8 cellular contexts compared by ENCODE assay signal in the genomic region with DNA sequence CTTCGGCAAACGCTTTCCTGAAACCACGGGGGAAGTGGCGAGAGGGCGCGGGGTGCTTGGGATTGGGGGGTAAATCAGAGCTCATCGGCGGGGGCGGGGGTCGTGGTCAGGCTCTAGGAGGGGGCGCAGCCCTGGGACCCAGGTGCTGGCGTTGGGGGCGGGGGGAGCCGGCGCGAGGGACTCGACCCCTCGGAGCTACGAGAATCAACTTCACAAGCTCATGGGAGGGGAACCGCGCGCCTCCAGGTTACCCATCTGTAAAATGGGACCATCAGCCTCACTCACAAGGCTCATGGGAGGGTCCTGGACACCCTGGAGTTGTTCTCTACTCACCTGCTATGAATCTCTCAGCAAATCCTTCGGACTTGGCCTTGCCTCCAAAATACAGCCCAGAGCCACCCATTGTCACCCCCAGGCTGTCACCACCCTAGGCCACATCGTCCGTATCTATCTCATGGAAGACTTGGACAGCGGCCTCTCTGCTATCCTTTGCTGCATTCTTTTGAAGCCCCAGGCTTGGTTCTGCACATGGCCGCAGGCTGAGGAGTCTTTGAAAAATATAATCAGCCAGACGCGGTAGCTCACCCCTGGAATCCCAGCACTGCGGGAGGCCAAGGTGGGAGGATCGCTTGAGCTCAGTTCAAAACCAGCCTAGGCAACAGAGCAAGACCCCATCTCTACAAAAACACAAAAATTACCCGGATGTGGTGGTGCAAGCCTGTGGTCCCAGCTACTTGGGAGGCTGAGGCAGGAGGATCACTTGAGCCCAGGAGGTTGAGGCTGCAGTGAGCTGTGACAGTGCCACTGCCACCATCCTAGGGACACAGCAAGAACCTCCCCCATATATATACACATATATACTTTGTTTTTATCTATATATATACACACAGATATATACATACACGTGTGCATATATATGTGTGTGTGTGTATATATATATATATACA. TPM values are rescaled to one million over a fixed set of nuclear protein-coding genes. Genes with fewer than 3 reads are reported as not detected.
DNase-seq lines count a peak whose midpoint lies in the region; ATAC-seq and TF ChIP-seq lines count a peak whose summit lies in the region.

No MANE protein-coding gene starts in this region.

- H3K27me3 ChIP-seq in Loucy (ENCODE audit: insufficient read depth, low read length, poor library complexity, severe bottlenecking): no peaks in the 10 kb centered on the region
- no peaks in the 10 kb centered on the region for H3K27me3 ChIP-seq in naive thymus-derived CD4-positive, alpha-beta T cell (ENCODE audit: control insufficient read depth in 2 of 2, insufficient read depth in 2 of 2, low read length in 2 of 2)

- H3K27ac Mint-ChIP-seq in naive thymus-derived CD4-positive, alpha-beta T cell: peak overlapping the region; percentile 91 to 97 (median 94)

- no peak for DNase-seq in AG09309 (ENCODE audit: low read depth)
- no peak for DNase-seq in coronary artery (ENCODE audit: low spot score)
- no peak for DNase-seq in naive thymus-derived CD4-positive, alpha-beta T cell
- DNase-seq in A172 (ENCODE audit: low spot score): no peak
- no peak for DNase-seq in NCI-H187 treated with DMSO at 0.1 percent for 48 hours (lab: John Stamatoyannopoulos, UW)
- no peak for DNase-seq in cortex of kidney (lab: John Stamatoyannopoulos, UW)

- H3K9me3 Mint-ChIP-seq in naive thymus-derived CD4-positive, alpha-beta T cell: peaks cover 0 to 4% (median 0%) of the 10 kb centered on the region in 11 donors

- no peaks in the 10 kb centered on the region for H3K36me3 ChIP-seq in Loucy (ENCODE audit: insufficient read depth, low read length)
- H3K36me3 ChIP-seq in naive thymus-derived CD4-positive, alpha-beta T cell (ENCODE audit: control insufficient read depth in 2 of 3, insufficient read depth in 3 of 3, low read length in 3 of 3): peaks cover 0 to 24% (median 0%) of the 10 kb centered on the region in 3 experiments

- peak overlapping the region; percentile 92 to 99 (median 96) for H3K4me3 Mint-ChIP-seq in naive thymus-derived CD4-positive, alpha-beta T cell

- H3K27me3 Mint-ChIP-seq in naive thymus-derived CD4-positive, alpha-beta T cell: peaks cover 0 to 2% (median 0%) of the 10 kb centered on the region in 5 donors

- H4K20me1 ChIP-seq in Loucy (ENCODE audit: insufficient read depth, low read length, poor library complexity, severe bottlenecking): peaks cover 44% of the 10 kb centered on the region

- peak overlapping the region; percentile 93 for H3K9ac ChIP-seq in Loucy (ENCODE audit: low read depth, low read length, poor library complexity, severe bottlenecking)

- H3K4me3 ChIP-seq in AG09309 (ENCODE audit: control insufficient read depth, low read depth, low read length) (peak overlapping the region; percentile 86), Loucy (ENCODE audit: low read length, poor library complexity, severe bottlenecking) (peak overlapping the region; percentile 89), coronary artery (peak overlapping the region; percentile 90)
- H3K4me3 ChIP-seq in naive thymus-derived CD4-positive, alpha-beta T cell (ENCODE audit: low read length): peak overlapping the region; percentile 78

- POLR2A ChIA-PET in naive thymus-derived CD4-positive, alpha-beta T cell (lab: Charles Lee): interaction anchor here (0.6 to 4.8 kb wide), 12 partner anchors 9 to 1977 kb away, joined by 3 to 50 read pairs (median 4); partner anchors contain the start of genes DUS3L and VMAC

- peaks cover 39 to 65% (median 51%) of the 10 kb centered on the region in 7 donors for H3K4me1 Mint-ChIP-seq in naive thymus-derived CD4-positive, alpha-beta T cell

- H3K9me2 ChIP-seq in Loucy (replicated peaks; ENCODE audit: low read depth, low read length): no peaks in the 10 kb centered on the region

- peak overlapping the region; percentile 90 to 94 for H3K27ac ChIP-seq in coronary artery
- peak overlapping the region; percentile 94 for H3K27ac ChIP-seq in naive thymus-derived CD4-positive, alpha-beta T cell (ENCODE audit: low read depth, low read length)

- H3K79me2 ChIP-seq in Loucy (ENCODE audit: insufficient read depth, low read length): peaks cover 74% of the 10 kb centered on the region

- intact Hi-C loops in naive thymus-derived CD4-positive, alpha-beta T cell (cut with micrococcal nuclease): loop anchor here (1.0 to 10.0 kb wide), 14 partner anchors 11 to 756 kb away; partner anchors contain the start of genes CATSPERD (in 2 of the 2), LONP1 (in 2 of the 2), VMAC (in 2 of the 2) and DUS3L (in 1 of the 2)

- TF ChIP-seq CTCF in AG09309 (IDR thresholded peaks at IDR 0.05; ENCODE audit: control insufficient read depth, insufficient read depth, low read depth, low read length, missing control alignments) (no peak), Loucy (conservative IDR thresholded peaks at IDR 0.05; ENCODE audit: low read length) (no peak), coronary artery (IDR thresholded peaks at IDR 0.05) (no peak)

- peak overlapping the region; percentile 84 for H3K4me2 ChIP-seq in Loucy (ENCODE audit: low read depth, low read length, poor library complexity, severe bottlenecking)

- H3F3A ChIP-seq in Loucy (ENCODE audit: low read depth): peaks cover 6% of the 10 kb centered on the region; the same call in 1 of the 2 replicates

- CTCF ChIA-PET in naive thymus-derived CD4-positive, alpha-beta T cell (lab: Charles Lee): interaction anchor here (0.6 to 6.2 kb wide), 7 partner anchors 8 to 150 kb away, joined by 3 to 41 read pairs (median 3); no protein-coding TSS in a partner anchor

- H3K9me3 ChIP-seq in Loucy (ENCODE audit: insufficient read depth, low read depth, low read length): no peaks in the 10 kb centered on the region
- no peaks in the 10 kb centered on the region for H3K9me3 ChIP-seq in naive thymus-derived CD4-positive, alpha-beta T cell (ENCODE audit: control insufficient read depth in 2 of 3, low read length in 3 of 3)

- no peak for ATAC-seq in naive thymus-derived CD4-positive, alpha-beta T cell
- no peak for ATAC-seq in GM21381 (IDR thresholded peaks at IDR 0.05; ENCODE audit: unreplicated experiment)

- H3K36me3 Mint-ChIP-seq in naive thymus-derived CD4-positive, alpha-beta T cell: peaks cover 0 to 18% (median 5%) of the 10 kb centered on the region in 5 donors

- peak overlapping the region; percentile 87 for H2AFZ ChIP-seq in Loucy (ENCODE audit: low read length)

- peaks cover 54% of the 10 kb centered on the region for H3K4me1 ChIP-seq in Loucy (ENCODE audit: insufficient read depth, low read length, poor library complexity, severe bottlenecking)
- H3K4me1 ChIP-seq in naive thymus-derived CD4-positive, alpha-beta T cell (ENCODE audit: control insufficient read depth in 2 of 2, insufficient read depth in 2 of 2, low read length in 2 of 2): peaks cover 35 to 40% of the 10 kb centered on the region in 2 donors

RNA-seq across cellular contexts. Expression of gene RANBP3, which starts 0.9 kb away (rescaled TPM):
- total RNA-seq in naive thymus-derived CD4-positive, alpha-beta T cell: 100 to 1,000 TPM in 1 of 5 experiments, 10 to 100 TPM in 4; 88.3 to 104 (median 94.0) TPM
- 10 to 100 TPM in 1 of 2 donors, 1 to 10 TPM in 1; 7.0 to 12.4 TPM for polyA plus RNA-seq in naive thymus-derived CD4-positive, alpha-beta T cell
- total RNA-seq in A172 (2014; rRNA removed; shearing (Covaris generic)): 88.2 and 89.7 TPM in 2 replicates
